ENCODE assay signal across 9 cellular contexts in genomic region chr19:10870955-10871603, GRCh38. TPM values are rescaled to one million over a fixed set of nuclear protein-coding genes. Genes with fewer than 3 reads are reported as not detected.
A peak's percentile ranks its signal among the peaks of the same experiment; 100 is the strongest.
DNase-seq lines count a peak whose midpoint lies in the region; ATAC-seq, FAIRE-seq and TF ChIP-seq lines count a peak whose summit lies in the region.
"Had no signal": no experiment of that assay in that cellular context is flagged by ENCODE, and none has a peak within 500 bp of the region (broad histone marks: within the 10 kb centered on the region; RNA-seq: fewer than 3 reads in every experiment).

Gene CARM1 (plus strand): TSS chr19:10871553. CDS start chr19:10871703, 150 bp downstream.

- peaks cover 12% of the 10 kb centered on the region for H3K4me1 ChIP-seq in keratinocyte (ENCODE audit: control insufficient read depth, extremely low read depth, insufficient read depth, low read length)

- peaks cover 14% of the 10 kb centered on the region for H3K4me1 Mint-ChIP-seq in central memory CD8-positive, alpha-beta T cell

- peak within 1 kb of the TSS; percentile 81 for H3K4me3 Mint-ChIP-seq in central memory CD8-positive, alpha-beta T cell

- H3K27ac ChIP-seq in keratinocyte (ENCODE audit: control insufficient read depth, insufficient read depth, low read length) = peak within 1 kb of the TSS; percentile 69

- no peaks in the 10 kb centered on the region for H4K20me1 ChIP-seq in keratinocyte (ENCODE audit: control insufficient read depth, extremely low read depth, insufficient read depth, low read length)

- H2AFZ ChIP-seq in keratinocyte (ENCODE audit: control insufficient read depth, low read length) = peak within 1 kb of the TSS; percentile 97

- H3K4me2 ChIP-seq in keratinocyte (ENCODE audit: control insufficient read depth, extremely low read depth, insufficient read depth, low read depth, low read length) = peak within 1 kb of the TSS; percentile 98

- no peak for FAIRE-seq in keratinocyte (lab: Jason Lieb, UNC)
- FAIRE-seq: endometrium had no signal

- peak within 1 kb of the TSS; percentile 78 to 96 (median 87) for H3K4me3 ChIP-seq in keratinocyte (ENCODE audit: control insufficient read depth in 2 of 3, extremely low read depth in 1 of 3, insufficient read depth in 2 of 3, low read depth in 1 of 3, low read length in 3 of 3)

- no peaks in the 10 kb centered on the region for H3K9me3 Mint-ChIP-seq in central memory CD8-positive, alpha-beta T cell

- peak within 1 kb of the TSS; percentile 85 for H3K9ac ChIP-seq in keratinocyte (ENCODE audit: control insufficient read depth, extremely low read depth, insufficient read depth, low read length)

- peak; percentile 4 for TF ChIP-seq POLR2A in GM19099 (IDR thresholded peaks at IDR 0.05; ENCODE audit: extremely low read depth, insufficient read length, low read depth)

- no peaks in the 10 kb centered on the region for H3K27me3 Mint-ChIP-seq in central memory CD8-positive, alpha-beta T cell

- H3K9me3 ChIP-seq in keratinocyte (ENCODE audit: control insufficient read depth, low read depth, low read length) = no peaks in the 10 kb centered on the region

- no peaks in the 10 kb centered on the region for H3K9me1 ChIP-seq in keratinocyte (ENCODE audit: control insufficient read depth, extremely low read depth, insufficient read depth, low read length)

- peak; percentile 97 to 99 for DNase-seq in AML-193 (lab: John Stamatoyannopoulos, UW)
- peak; percentile 96 for DNase-seq in NCI-H446 treated with DMSO at 0.1 percent for 48 hours (lab: John Stamatoyannopoulos, UW)
- DNase-seq in central memory CD8-positive, alpha-beta T cell (ENCODE audit: low spot score in 2 of 2) = peak; percentile 96 to 99
- peak; percentile 89 for DNase-seq in keratinocyte (ENCODE audit: low read depth, low spot score)
- peak; percentile 99 for DNase-seq in stimulated activated CD4-positive, alpha-beta T cell treated with anti-CD3 and anti-CD28 coated beads, Interleukin-12 subunit alpha, Interleukin-12 subunit beta, amount 100 ng/mL, for 48 hours (ENCODE audit: low read depth in 2 of 3, low spot score in 1 of 3)

- H3K79me2 ChIP-seq in keratinocyte (ENCODE audit: control insufficient read depth, insufficient read depth, low read length) = peaks cover 37% of the 10 kb centered on the region

- H3K27ac Mint-ChIP-seq in central memory CD8-positive, alpha-beta T cell (ENCODE audit: low read depth) = peak within 1 kb of the TSS; percentile 88

- ATAC-seq in HG03378 (IDR thresholded peaks at IDR 0.05; ENCODE audit: unreplicated experiment) = peak; percentile 61
- peak; percentile 86 to 91 for ATAC-seq in activated CD4-positive, CD25-positive, alpha-beta regulatory T cell treated with anti-CD3 and anti-CD28 coated beads, Interleukin-2, amount 50 U/mL, for 24 hours
- peak; percentile 85 for ATAC-seq in central memory CD8-positive, alpha-beta T cell (replicated peaks; ENCODE audit: extremely low read depth, poor library complexity, severe bottlenecking)

- TF ChIP-seq CTCF in keratinocyte (optimal IDR thresholded peaks at IDR 0.05 in 1 of 3, IDR thresholded peaks at IDR 0.05 in 1 of 3, conservative IDR thresholded peaks at IDR 0.05 in 1 of 3; ENCODE audit: extremely low read depth in 1 of 3, insufficient read depth in 2 of 3, low read length in 3 of 3) = peak in 2 of 3 experiments; percentile 73 to 88

- no peaks in the 10 kb centered on the region for H3K27me3 ChIP-seq in keratinocyte (ENCODE audit: control insufficient read depth, extremely low read depth, insufficient read depth, low read length)

- no peaks in the 10 kb centered on the region for H3K36me3 ChIP-seq in keratinocyte (ENCODE audit: control insufficient read depth in 2 of 2, extremely low read depth in 1 of 2, insufficient read depth in 2 of 2, low read length in 2 of 2)

- dilution Hi-C loops in keratinocyte (cut with MboI; ENCODE audit: extremely low pct_ligation_motif_present, low sequenced_read_pairs) = no loop called here

- peaks cover 11% of the 10 kb centered on the region for H3K36me3 Mint-ChIP-seq in central memory CD8-positive, alpha-beta T cell (ENCODE audit: insufficient read depth)

RNA-seq across cellular contexts. Expression of gene CARM1, which starts in this region (rescaled TPM):
- polyA plus RNA-seq in keratinocyte = 22.8 to 50.8 TPM (median 23.7 TPM) in 3 replicates
- 8.4 TPM for polyA plus RNA-seq in keratinocyte (2011; ENCODE audit: low read depth)
- 19.8 and 34.8 TPM in 2 replicates for polyA plus RNA-seq in keratinocyte (2011; cell fraction: cytosol; rRNA removed)
- 26.2 and 31.9 TPM in 2 replicates for polyA plus RNA-seq in keratinocyte (2011; cell fraction: nucleus; rRNA removed)
- polyA plus RNA-seq in keratinocyte (2012; ENCODE audit: low replicate concordance) = 25.0 and 55.7 TPM in 2 replicates
- 31.8 to 90.8 TPM (median 35.4 TPM) in 3 replicates for polyA minus RNA-seq in keratinocyte
- 56.6 TPM for polyA minus RNA-seq in keratinocyte (2011; cell fraction: cytosol; rRNA and poly(A)+ RNA removed)
- 20.3 and 21.2 TPM in 2 replicates for polyA minus RNA-seq in keratinocyte (2011; cell fraction: nucleus; rRNA and poly(A)+ RNA removed)

Comparison
In these comparisons a context has a peak if more than half of its experiments do, and no peak if none do; other contexts are left out.
1. Peak in every context shown above with its lines: DNase-seq, ATAC-seq, H3K4me3 ChIP-seq and H3K27ac ChIP-seq.